8 cellular contexts compared by ENCODE assay signal in the genomic region with DNA sequence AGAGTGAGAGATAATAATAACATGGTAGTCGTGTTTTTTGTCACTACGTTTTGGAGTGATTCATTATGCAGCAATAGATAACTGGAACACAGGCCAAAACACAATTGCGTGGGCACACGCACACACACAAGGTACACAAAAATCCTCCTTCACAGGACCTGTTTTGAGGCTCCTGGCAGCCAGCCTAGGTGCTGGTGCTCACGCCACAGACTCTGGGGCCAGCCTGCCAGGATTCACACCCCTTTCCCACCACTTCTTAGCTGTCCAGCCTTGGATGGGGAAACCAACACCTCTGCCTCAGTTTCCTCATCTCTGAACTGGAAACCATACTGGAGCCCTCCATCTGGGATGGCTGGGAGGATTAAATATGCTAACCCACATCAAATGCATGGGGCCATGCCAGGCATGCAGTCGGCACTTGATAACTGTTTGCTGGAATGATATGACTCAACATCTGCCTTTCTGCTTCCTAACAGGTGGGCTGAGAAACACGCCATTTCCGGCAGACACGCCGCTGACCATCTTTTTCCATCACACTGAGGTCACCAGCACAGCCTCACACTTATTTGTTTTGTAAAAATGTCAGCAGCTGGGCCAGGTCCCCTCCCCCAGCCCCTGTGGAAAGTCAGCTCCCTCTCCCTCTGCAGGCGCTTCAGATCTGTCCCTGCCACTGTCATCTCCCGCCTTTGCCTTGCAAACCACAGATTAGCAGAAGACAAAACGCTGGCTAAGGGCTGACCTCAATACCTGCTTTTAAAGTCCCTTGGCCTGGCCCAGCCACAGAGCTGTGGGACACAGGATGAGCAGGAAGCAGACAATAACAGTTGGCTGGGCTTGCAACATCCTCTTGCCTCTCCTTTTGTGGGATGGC.
DNase-seq lines count a peak whose midpoint lies in the region; ATAC-seq and TF ChIP-seq lines count a peak whose summit lies in the region.

No MANE protein-coding gene starts in this region.

- peaks cover 24% of the 10 kb centered on the region for H3K4me1 ChIP-seq in left ventricle myocardium inferior

- no peak for TF ChIP-seq CTCF in left ventricle myocardium inferior (IDR thresholded peaks at IDR 0.05; ENCODE audit: borderline replicate concordance)

- H3K9me3 ChIP-seq in left ventricle myocardium inferior (replicated peaks): no peaks in the 10 kb centered on the region

- peak; percentile 41 for DNase-seq in Right ventricle myocardium superior
- no peak for DNase-seq in left ventricle myocardium inferior
- peak; percentile 9 for DNase-seq in NCI-H774 (lab: John Stamatoyannopoulos, UW)
- peak; percentile 85 for DNase-seq in activated CD8-positive, alpha-beta memory T cell treated with anti-CD3 and anti-CD28 coated beads, Interleukin-2, amount 50 U/mL, for 4 hours
- peak; percentile 34 for DNase-seq in left ventricle myocardium superior
- peak; percentile 41 for DNase-seq in stimulated activated CD8-positive, alpha-beta memory T cell treated with anti-CD3 and anti-CD28 coated beads, Interleukin-15, amount 100 ng/mL, for 1 hour (ENCODE audit: low read depth)
- DNase-seq in dedifferentiated amniotic fluid mesenchymal stem cell (ENCODE audit: extremely low spot score): no peak

- H3K4me3 ChIP-seq in left ventricle myocardium inferior: no peak overlapping the region

- no peaks in the 10 kb centered on the region for H3K36me3 ChIP-seq in left ventricle myocardium inferior

- no peaks in the 10 kb centered on the region for H3K27me3 ChIP-seq in left ventricle myocardium inferior (ENCODE audit: low read depth)

- no peak overlapping the region for H3K27ac ChIP-seq in left ventricle myocardium inferior (replicated peaks)

- intact Hi-C loops in Right ventricle myocardium superior (cut with DNase I): no loop called here
- intact Hi-C loops in left ventricle myocardium inferior (cut with micrococcal nuclease): no loop called here
- intact Hi-C loops in left ventricle myocardium superior (cut with micrococcal nuclease): no loop called here

- ATAC-seq in Right ventricle myocardium superior (ENCODE audit: poor library complexity): no peak
- ATAC-seq in HG02981 (IDR thresholded peaks at IDR 0.05; ENCODE audit: unreplicated experiment): peak; percentile 62
- ATAC-seq in left ventricle myocardium superior: peak; percentile 61

Comparison
In these comparisons a context has a peak if more than half of its experiments do, and no peak if none do; other contexts are left out.
1. DNase-seq: peak in Right ventricle myocardium superior (single experiment), NCI-H774 (single experiment), activated CD8-positive, alpha-beta memory T cell treated with anti-CD3 and anti-CD28 coated beads, Interleukin-2, amount 50 U/mL, for 4 hours (single experiment), left ventricle myocardium superior (single experiment) and stimulated activated CD8-positive, alpha-beta memory T cell treated with anti-CD3 and anti-CD28 coated beads, Interleukin-15, amount 100 ng/mL, for 1 hour (single experiment); none in left ventricle myocardium inferior (single experiment) and dedifferentiated amniotic fluid mesenchymal stem cell (single experiment).